8 cellular contexts compared by ENCODE assay signal in genomic region chr3:194141415-194142155, GRCh38. TPM values are rescaled to one million over a fixed set of nuclear protein-coding genes. Genes with fewer than 3 reads are reported as not detected.
DNase-seq lines count a peak whose midpoint lies in the region; ATAC-seq and TF ChIP-seq lines count a peak whose summit lies in the region.

No MANE protein-coding gene starts in this region.

- POLR2A ChIA-PET in AG04449 (lab: Yijun Ruan, JAX): interaction anchor here (0.6 to 1.2 kb wide), 5 partner anchors 12 to 270 kb away, joined by 3 to 6 read pairs (median 3); no protein-coding TSS in a partner anchor

- peak; percentile 37 for ATAC-seq in GM18907 (IDR thresholded peaks at IDR 0.05; ENCODE audit: unreplicated experiment)
- ATAC-seq in HG03378 (IDR thresholded peaks at IDR 0.05; ENCODE audit: unreplicated experiment): peak; percentile 41
- peak; percentile 75 for ATAC-seq in mucosa of descending colon

- peaks cover 41% of the 10 kb centered on the region for H3K4me1 ChIP-seq in mucosa of descending colon (ENCODE audit: low read depth)

- CTCF ChIA-PET in AG04449 (lab: Yijun Ruan, JAX): interaction anchor here (1.4 to 9.1 kb wide), 3 partner anchors 172 to 360 kb away, joined by 5 to 100 read pairs (median 32); no protein-coding TSS in a partner anchor

- peak overlapping the region; percentile 44 for H3K4me3 ChIP-seq in AG04449 (ENCODE audit: low read depth, low read length)
- no peak overlapping the region for H3K4me3 ChIP-seq in mucosa of descending colon

- no peaks in the 10 kb centered on the region for H3K9me3 ChIP-seq in mucosa of descending colon

- TF ChIP-seq CTCF in AG04449 (IDR thresholded peaks at IDR 0.05; ENCODE audit: insufficient read depth, low read length, missing control alignments) (no peak), mucosa of descending colon (IDR thresholded peaks at IDR 0.05) (no peak)

- peak overlapping the region; percentile 99 for H3K27ac ChIP-seq in epithelial cell of prostate

- DNase-seq in AG04449 (ENCODE audit: low read depth, low spot score) (no peak), NCI-H82 (lab: John Stamatoyannopoulos, UW) (peak; percentile 91), activated T-cell treated with anti-CD3 and anti-CD28 coated beads for 48 hours (ENCODE audit: low read depth) (peak; percentile 71), epithelial cell of prostate (ENCODE audit: low read depth, low spot score) (peak; percentile 91), mucosa of descending colon (peak; percentile 88 to 93 (median 91))
- DNase-seq in stimulated activated CD8-positive, alpha-beta memory T cell treated with anti-CD3 and anti-CD28 coated beads, Interleukin-4, amount 100 ng/mL, for 48 hours: peak; percentile 76

- H3K36me3 ChIP-seq in mucosa of descending colon (ENCODE audit: low read depth): no peaks in the 10 kb centered on the region

- intact Hi-C loops in mucosa of descending colon (cut with DNase I, micrococcal nuclease): no loop called here

RNA-seq across cellular contexts. Expression of gene HES1, which starts 5.6 kb away (rescaled TPM):
- 100 to 1,000 TPM in 1 of 3 donors, 10 to 100 TPM in 2; 60.9 to 116 (median 99.0) TPM for total RNA-seq in mucosa of descending colon
